ENCODE assay signal across 26 cellular contexts in genomic region chr9:7284517-7284916, GRCh38.
"Had no signal": no experiment of that assay in that cellular context is flagged by ENCODE, and none has a peak within 500 bp of the region (broad histone marks: within the 10 kb centered on the region; RNA-seq: fewer than 3 reads in every experiment).

No MANE protein-coding gene starts in this region.

- H3K9me3 Mint-ChIP-seq: activated naive CD4-positive, alpha-beta T cell treated with anti-CD3 and anti-CD28 coated beads for 36 hours; activated T-cell treated with anti-CD3 and anti-CD28 coated beads, Interleukin-2, amount 50 U/mL, for 4 hours; activated T-helper 17 cell treated with anti-CD3 and anti-CD28 coated beads, Interleukin-2, amount 50 U/mL, for 72 hours had no signal

- DNase-seq: activated CD4-positive, alpha-beta T cell treated with anti-CD3 and anti-CD28 coated beads, Interleukin-2, amount 10 ng/mL, durations not matched to agents 24 days and 14 days; activated CD4-positive, alpha-beta T cell treated with anti-CD3 and anti-CD28 coated beads, Interleukin-2, amount 50 U/mL, for 48 hours; activated CD4-positive, CD25-positive, alpha-beta regulatory T cell treated with anti-CD3 and anti-CD28 coated beads, Interleukin-2, amount 50 U/mL, for 72 hours; activated CD8-positive, alpha-beta memory T cell treated with anti-CD3 and anti-CD28 coated beads, Interleukin-2, amount 10 ng/mL, durations not matched to agents 7 days and 5 days; activated gamma-delta T cell; activated naive CD4-positive, alpha-beta T cell treated with anti-CD3 and anti-CD28 coated beads for 36 hours; activated T-cell treated with anti-CD3 and anti-CD28 coated beads, Interleukin-2, amount 50 U/mL, for 4 hours; adrenal gland; anterior cingulate cortex; cerebellar nuclear complex; MG63; MV-4-11; NCI-H1092 treated with DMSO at 0.1 percent for 48 hours; NCI-H1417 treated with DMSO at 0.1 percent for 48 hours; NCI-H1694 treated with DMSO at 0.1 percent for 48 hours; NCI-H2029 treated with DMSO at 0.1 percent for 48 hours; NCI-H510A treated with DMSO at 0.1 percent for 48 hours; NCI-H69; PC-3; SHP77; SW 1271 had no signal

- H3K27ac Mint-ChIP-seq: activated CD4-positive, alpha-beta T cell treated with anti-CD3 and anti-CD28 coated beads, Interleukin-2, amount 10 ng/mL, durations not matched to agents 24 days and 14 days; activated CD8-positive, alpha-beta memory T cell treated with anti-CD3 and anti-CD28 coated beads, Interleukin-2, amount 10 ng/mL, durations not matched to agents 7 days and 5 days; activated naive CD4-positive, alpha-beta T cell treated with anti-CD3 and anti-CD28 coated beads for 36 hours; activated T-helper 17 cell treated with anti-CD3 and anti-CD28 coated beads, Interleukin-2, amount 50 U/mL, for 72 hours had no signal

- H3K9me3 ChIP-seq: adrenal gland, MG63, SJSA1 had no signal

- ATAC-seq: activated CD8-positive, alpha-beta memory T cell treated with anti-CD3 and anti-CD28 coated beads, Interleukin-2, amount 10 ng/mL, durations not matched to agents 7 days and 5 days; PC-3; SK-N-SH treated with all-trans-retinoic acid at 6 μM for 48 hours had no signal

- FAIRE-seq: RCC 7860 had no signal

- H3K4me3 ChIP-seq: adrenal gland, MG63, SJSA1 had no signal

- H3K27me3 ChIP-seq: MG63, SJSA1 had no signal

- H3K36me3 ChIP-seq: adrenal gland, MG63, SJSA1 had no signal

- H3K4me1 Mint-ChIP-seq: activated CD4-positive, alpha-beta T cell treated with anti-CD3 and anti-CD28 coated beads, Interleukin-2, amount 10 ng/mL, durations not matched to agents 24 days and 14 days; activated CD8-positive, alpha-beta memory T cell treated with anti-CD3 and anti-CD28 coated beads, Interleukin-2, amount 10 ng/mL, durations not matched to agents 7 days and 5 days; activated T-helper 17 cell treated with anti-CD3 and anti-CD28 coated beads, Interleukin-2, amount 50 U/mL, for 72 hours had no signal

- H3K4me1 ChIP-seq: adrenal gland, SJSA1 had no signal

- H3K4me3 Mint-ChIP-seq: activated CD4-positive, alpha-beta T cell treated with anti-CD3 and anti-CD28 coated beads, Interleukin-2, amount 10 ng/mL, durations not matched to agents 24 days and 14 days; activated CD8-positive, alpha-beta memory T cell treated with anti-CD3 and anti-CD28 coated beads, Interleukin-2, amount 10 ng/mL, durations not matched to agents 7 days and 5 days; activated naive CD4-positive, alpha-beta T cell treated with anti-CD3 and anti-CD28 coated beads for 36 hours; activated naive CD8-positive, alpha-beta T cell; activated T-cell treated with anti-CD3 and anti-CD28 coated beads, Interleukin-2, amount 50 U/mL, for 4 hours; activated T-helper 17 cell treated with anti-CD3 and anti-CD28 coated beads, Interleukin-2, amount 50 U/mL, for 72 hours had no signal

- H3K36me3 Mint-ChIP-seq: activated CD8-positive, alpha-beta memory T cell treated with anti-CD3 and anti-CD28 coated beads, Interleukin-2, amount 10 ng/mL, durations not matched to agents 7 days and 5 days; activated naive CD8-positive, alpha-beta T cell had no signal

- H3K27ac ChIP-seq: adrenal gland, SJSA1 had no signal
